24 cellular contexts compared by ENCODE assay signal in the genomic region with DNA sequence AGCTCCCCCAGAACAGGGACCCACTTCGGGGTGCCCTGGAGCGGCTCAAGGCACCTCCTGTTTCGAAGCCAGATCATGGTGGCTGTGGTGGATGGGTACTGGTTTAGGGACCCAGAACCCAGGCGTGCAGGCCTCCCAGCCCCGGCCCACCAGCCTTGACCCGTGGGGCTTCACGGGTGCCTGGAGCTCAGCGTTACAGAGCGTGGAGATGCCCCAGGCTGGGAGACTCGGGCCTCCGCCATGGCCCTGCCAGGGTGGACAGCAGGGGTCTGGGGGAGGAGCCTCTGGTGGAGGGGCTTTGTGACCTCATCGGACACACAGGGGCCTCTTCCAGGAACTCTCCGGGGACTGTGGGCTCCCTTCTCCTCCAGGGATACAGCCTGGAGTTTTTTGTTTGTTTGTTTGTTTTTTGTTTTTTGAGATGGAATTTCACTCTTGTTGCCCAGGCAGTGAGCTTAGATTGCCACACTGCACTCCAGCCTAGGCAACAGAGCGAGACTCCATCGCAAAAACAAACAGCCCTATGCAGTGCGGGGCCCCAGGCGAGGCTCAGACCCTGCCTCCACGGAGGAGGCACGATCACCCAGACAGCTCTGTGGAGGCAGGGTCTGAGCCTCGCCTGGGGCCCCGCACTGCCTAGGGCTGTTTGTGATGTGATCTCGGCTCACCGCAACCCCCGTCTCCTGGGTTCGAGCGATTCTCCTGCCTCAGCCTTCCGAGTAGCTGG. TPM values are rescaled to one million over a fixed set of nuclear protein-coding genes. Genes with fewer than 3 reads are reported as not detected.
"Had no signal": no experiment of that assay in that cellular context is flagged by ENCODE, and none has a peak within 500 bp of the region (broad histone marks: within the 10 kb centered on the region; RNA-seq: fewer than 3 reads in every experiment).

A gene (minus strand): TSS at position 271 of the 727 bp plus-strand sequence. CDS start 194 bp downstream, at position 77.

- H3K36me3 ChIP-seq: transverse colon had no signal

- H3K4me3 Mint-ChIP-seq: activated CD4-positive, alpha-beta T cell treated with anti-CD3 and anti-CD28 coated beads, Interleukin-2, amount 10 ng/mL, durations not matched to agents 7 days and 5 days; activated T-cell treated with anti-CD3 and anti-CD28 coated beads, Interleukin-2, amount 50 U/mL, for 72 hours; immature natural killer cell; naive thymus-derived CD8-positive, alpha-beta T cell had no signal

- H3K4me1 ChIP-seq: transverse colon had no signal

- H3K27ac ChIP-seq: transverse colon had no signal

- H3K27ac Mint-ChIP-seq: activated CD4-positive, alpha-beta T cell treated with anti-CD3 and anti-CD28 coated beads, Interleukin-2, amount 10 ng/mL, durations not matched to agents 7 days and 5 days; activated naive CD4-positive, alpha-beta T cell treated with anti-CD3 and anti-CD28 coated beads, Interleukin-2, amount 50 U/mL, for 72 hours; activated T-cell treated with anti-CD3 and anti-CD28 coated beads, Interleukin-2, amount 50 U/mL, for 72 hours; immature natural killer cell had no signal

- DNase-seq: activated CD4-positive, alpha-beta T cell treated with anti-CD3 and anti-CD28 coated beads, Interleukin-2, amount 10 ng/mL, durations not matched to agents 7 days and 5 days; activated CD4-positive, CD25-positive, alpha-beta regulatory T cell; activated CD8-positive, alpha-beta memory T cell treated with anti-CD3 and anti-CD28 coated beads, Interleukin-2, amount 50 U/mL, for 48 hours; activated gamma-delta T cell; activated T-cell treated with anti-CD3 and anti-CD28 coated beads, Interleukin-2, amount 50 U/mL, for 72 hours; hypothalamus; immature natural killer cell; left colon; mammary epithelial cell; naive thymus-derived CD8-positive, alpha-beta T cell; nucleus accumbens; stimulated activated CD4-positive, alpha-beta T cell treated with anti-CD3 and anti-CD28 coated beads, Interleukin-15, amount 100 ng/mL, for 24 hours; stimulated activated CD4-positive, alpha-beta T cell treated with anti-CD3 and anti-CD28 coated beads, Interleukin-4, amount 100 ng/mL, for 1 hour; stimulated activated naive CD4-positive, alpha-beta T cell; T-helper 2 cell; transverse colon had no signal

- H3K9me3 Mint-ChIP-seq: activated CD4-positive, alpha-beta T cell treated with anti-CD3 and anti-CD28 coated beads, Interleukin-2, amount 10 ng/mL, durations not matched to agents 7 days and 5 days; activated naive CD4-positive, alpha-beta T cell treated with anti-CD3 and anti-CD28 coated beads, Interleukin-2, amount 50 U/mL, for 72 hours; activated T-cell treated with anti-CD3 and anti-CD28 coated beads, Interleukin-2, amount 50 U/mL, for 72 hours; immature natural killer cell; naive thymus-derived CD8-positive, alpha-beta T cell had no signal

- ATAC-seq: activated naive CD4-positive, alpha-beta T cell treated with anti-CD3 and anti-CD28 coated beads, Interleukin-2, amount 50 U/mL, for 72 hours; activated T-cell treated with anti-CD3 and anti-CD28 coated beads, Interleukin-2, amount 50 U/mL, for 72 hours; esophagus mucosa; left colon; naive thymus-derived CD8-positive, alpha-beta T cell had no signal

- H3K4me3 ChIP-seq: transverse colon had no signal

- H3K4me1 Mint-ChIP-seq: activated CD4-positive, alpha-beta T cell treated with anti-CD3 and anti-CD28 coated beads, Interleukin-2, amount 10 ng/mL, durations not matched to agents 7 days and 5 days; immature natural killer cell; naive thymus-derived CD8-positive, alpha-beta T cell had no signal

- H3K36me3 Mint-ChIP-seq: activated naive CD4-positive, alpha-beta T cell treated with anti-CD3 and anti-CD28 coated beads, Interleukin-2, amount 50 U/mL, for 72 hours; immature natural killer cell; naive thymus-derived CD8-positive, alpha-beta T cell had no signal

- H3K9me3 ChIP-seq: transverse colon had no signal

RNA-seq across cellular contexts. Expression of the gene that starts here (rescaled TPM):
- total RNA-seq: activated CD4-positive, alpha-beta T cell treated with anti-CD3 and anti-CD28 coated beads, Interleukin-2, amount 10 ng/mL, durations not matched to agents 7 days and 5 days; activated naive CD4-positive, alpha-beta T cell treated with anti-CD3 and anti-CD28 coated beads, Interleukin-2, amount 50 U/mL, for 72 hours; cardiac septum; esophagus mucosa; glomerular endothelial cell; left colon; mammary epithelial cell; mucosa of gallbladder; naive thymus-derived CD8-positive, alpha-beta T cell; posterior vena cava; skeletal muscle tissue; subcutaneous adipose tissue; transverse colon had no signal
- polyA plus RNA-seq: immature natural killer cell; mammary epithelial cell; naive thymus-derived CD8-positive, alpha-beta T cell had no signal
